In the genomic region with DNA sequence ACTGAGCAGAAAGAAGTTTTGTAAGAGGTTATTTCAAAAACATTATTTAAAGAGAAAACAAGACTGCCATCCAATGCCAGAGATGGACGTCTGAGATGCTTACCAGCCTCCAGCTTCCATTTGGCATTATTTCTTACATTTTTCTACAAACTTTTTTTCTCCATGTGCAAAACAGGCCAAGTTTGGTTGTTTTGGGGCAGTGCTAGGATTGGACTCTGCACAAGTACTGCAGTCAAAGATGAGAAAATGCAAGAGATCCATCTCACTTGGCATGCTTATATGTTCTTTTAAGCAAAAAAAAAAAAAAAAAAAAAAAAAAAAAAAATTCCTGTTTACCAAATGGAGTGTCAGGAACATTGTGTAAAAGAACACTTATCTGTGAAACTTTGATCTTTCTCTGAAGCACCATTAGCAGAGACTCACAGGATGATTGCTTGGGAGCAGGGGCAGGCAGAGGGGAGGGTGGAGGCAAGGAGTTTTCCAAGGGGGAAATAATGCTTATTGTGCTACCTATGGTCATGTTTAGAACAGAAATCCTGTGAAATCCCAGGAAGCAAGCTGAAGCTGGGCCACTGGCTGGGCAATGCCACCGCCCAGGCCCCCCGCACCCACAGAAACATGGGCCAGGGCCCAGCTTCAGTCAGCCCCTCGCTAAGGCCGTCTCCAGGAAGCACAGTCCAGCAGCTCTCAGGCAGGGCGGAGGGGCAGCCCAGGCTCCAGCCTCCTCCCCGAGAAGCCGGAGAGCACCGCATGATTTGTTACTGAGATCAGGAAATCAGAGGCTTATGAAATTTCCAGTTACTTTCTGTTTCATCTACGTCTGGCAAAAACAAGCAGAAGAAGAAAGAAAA, we compare ENCODE assay signal across 11 cellular contexts.
DNase-seq lines count a peak whose midpoint lies in the region; ATAC-seq and TF ChIP-seq lines count a peak whose summit lies in the region.
"Had no signal": no experiment of that assay in that cellular context is flagged by ENCODE, and none has a peak within 500 bp of the region (broad histone marks: within the 10 kb centered on the region; RNA-seq: fewer than 3 reads in every experiment).

No MANE protein-coding gene starts in this region.

- H3K4me3 Mint-ChIP-seq in activated T-helper 17 cell treated with anti-CD3 and anti-CD28 coated beads, Interleukin-2, amount 50 U/mL, for 72 hours = no peak overlapping the region

- H3K9me3 ChIP-seq in SJSA1 (replicated peaks) = no peaks in the 10 kb centered on the region
- H3K9me3 ChIP-seq in right atrium auricular region = no peaks in the 10 kb centered on the region

- H3K36me3 Mint-ChIP-seq in activated T-helper 17 cell treated with anti-CD3 and anti-CD28 coated beads, Interleukin-2, amount 50 U/mL, for 72 hours (ENCODE audit: low read depth) = no peaks in the 10 kb centered on the region

- H3K27me3 ChIP-seq in SJSA1 (replicated peaks) (no peaks in the 10 kb centered on the region), right atrium auricular region (no peaks in the 10 kb centered on the region), rectal smooth muscle tissue (ENCODE audit: control insufficient read depth, insufficient read depth, low read length) (no peaks in the 10 kb centered on the region)
- H3K27me3 ChIP-seq: cardiac muscle cell had no signal

- peak overlapping the region; percentile 12; the same call in 1 of the 2 replicates for H3K4me3 ChIP-seq in SJSA1
- peak overlapping the region in 1 of 2 donors; percentile 21 for H3K4me3 ChIP-seq in right atrium auricular region
- H3K4me3 ChIP-seq in rectal smooth muscle tissue (ENCODE audit: low read length) = peak overlapping the region; percentile 47
- H3K4me3 ChIP-seq: cardiac muscle cell had no signal

- no peaks in the 10 kb centered on the region for H3K4me1 Mint-ChIP-seq in activated T-helper 17 cell treated with anti-CD3 and anti-CD28 coated beads, Interleukin-2, amount 50 U/mL, for 72 hours

- DNase-seq in AG08395 (ENCODE audit: low spot score) (peak; percentile 64), SJSA1 (ENCODE audit: low read depth in 1 of 2, low spot score in 2 of 2) (peak in 1 of 2 experiments; percentile 16), right atrium auricular region (ENCODE audit: low spot score) (no peak)
- DNase-seq: NCI-H1930 had no signal

- no peak overlapping the region for H3K27ac Mint-ChIP-seq in activated T-helper 17 cell treated with anti-CD3 and anti-CD28 coated beads, Interleukin-2, amount 50 U/mL, for 72 hours

- ATAC-seq in activated T-helper 17 cell treated with anti-CD3 and anti-CD28 coated beads, Interleukin-2, amount 50 U/mL, for 72 hours (replicated peaks) = no peak
- ATAC-seq in GM21423 (IDR thresholded peaks at IDR 0.05; ENCODE audit: unreplicated experiment) (no peak), HG03175 (IDR thresholded peaks at IDR 0.05; ENCODE audit: unreplicated experiment) (no peak), GM21576 (IDR thresholded peaks at IDR 0.05; ENCODE audit: unreplicated experiment) (no peak)
- ATAC-seq: SK-N-SH treated with all-trans-retinoic acid at 6 μM for 48 hours had no signal

- H3K4me1 ChIP-seq in SJSA1 (replicated peaks) = no peaks in the 10 kb centered on the region
- no peaks in the 10 kb centered on the region for H3K4me1 ChIP-seq in right atrium auricular region
- no peaks in the 10 kb centered on the region for H3K4me1 ChIP-seq in rectal smooth muscle tissue (ENCODE audit: control insufficient read depth, insufficient read depth, low read length)

- H3K9ac ChIP-seq in rectal smooth muscle tissue (ENCODE audit: low read length) = no peak overlapping the region

- H3K27ac ChIP-seq in SJSA1 (no peak overlapping the region), right atrium auricular region (peak overlapping the region; percentile 55 to 78), rectal smooth muscle tissue (ENCODE audit: low read depth, low read length) (peak overlapping the region; percentile 59)
- H3K27ac ChIP-seq: cardiac muscle cell had no signal

- peaks cover 9% of the 10 kb centered on the region for H3K27me3 Mint-ChIP-seq in activated T-helper 17 cell treated with anti-CD3 and anti-CD28 coated beads, Interleukin-2, amount 50 U/mL, for 72 hours

- TF ChIP-seq CTCF in right atrium auricular region (IDR thresholded peaks at IDR 0.05) = no peak

- H3K36me3 ChIP-seq in SJSA1 (no peaks in the 10 kb centered on the region), right atrium auricular region (no peaks in the 10 kb centered on the region), rectal smooth muscle tissue (ENCODE audit: control insufficient read depth, insufficient read depth, low read length) (no peaks in the 10 kb centered on the region)
- H3K36me3 ChIP-seq: cardiac muscle cell had no signal

- H3K9me3 Mint-ChIP-seq in activated T-helper 17 cell treated with anti-CD3 and anti-CD28 coated beads, Interleukin-2, amount 50 U/mL, for 72 hours = no peaks in the 10 kb centered on the region
